Comparison of ENCODE assay signal across 9 cellular contexts in genomic region chr7:38411404-38411803, GRCh38.
A peak's percentile ranks its signal among the peaks of the same experiment; 100 is the strongest.
DNase-seq lines count a peak whose midpoint lies in the region; ATAC-seq and TF ChIP-seq lines count a peak whose summit lies in the region.
"Had no signal": no experiment of that assay in that cellular context is flagged by ENCODE, and none has a peak within 500 bp of the region (broad histone marks: within the 10 kb centered on the region; RNA-seq: fewer than 3 reads in every experiment).

No MANE protein-coding gene starts in this region.

- no peaks in the 10 kb centered on the region for H3K9me3 ChIP-seq in BE2C
- H3K9me3 ChIP-seq in CD8-positive, alpha-beta T cell (ENCODE audit: low read length): no peaks in the 10 kb centered on the region

- H3K36me3 ChIP-seq in BE2C: no peaks in the 10 kb centered on the region
- no peaks in the 10 kb centered on the region for H3K36me3 ChIP-seq in CD8-positive, alpha-beta T cell (ENCODE audit: insufficient read depth, low read length)

- H3K27me3 ChIP-seq in BE2C: no peaks in the 10 kb centered on the region
- no peaks in the 10 kb centered on the region for H3K27me3 ChIP-seq in CD8-positive, alpha-beta T cell (ENCODE audit: insufficient read depth, low read length)

- peaks cover 22% of the 10 kb centered on the region for H3K4me1 Mint-ChIP-seq in CD8-positive, alpha-beta T cell (ENCODE audit: low read depth)

- H3K36me3 Mint-ChIP-seq in CD8-positive, alpha-beta T cell: no peaks in the 10 kb centered on the region

- no peak overlapping the region for H3K4me3 ChIP-seq in BE2C (ENCODE audit: low read depth, low read length)
- no peak overlapping the region for H3K4me3 ChIP-seq in CD8-positive, alpha-beta T cell (ENCODE audit: low read depth, low read length)
- H3K4me3 ChIP-seq: skin epidermis had no signal

- H3K4me1 ChIP-seq in BE2C: no peaks in the 10 kb centered on the region
- H3K4me1 ChIP-seq in CD8-positive, alpha-beta T cell (ENCODE audit: insufficient read depth, low read length): no peaks in the 10 kb centered on the region

- no peak overlapping the region for H3K4me3 Mint-ChIP-seq in CD8-positive, alpha-beta T cell

- TF ChIP-seq CTCF in BE2C (IDR thresholded peaks at IDR 0.05; ENCODE audit: low read depth, low read length): peak; percentile 47
- TF ChIP-seq CTCF in GM13977 (IDR thresholded peaks at IDR 0.05; ENCODE audit: extremely low read depth, insufficient read depth, missing control alignments): peak; percentile 34
- TF ChIP-seq CTCF in CD8-positive, alpha-beta T cell (IDR thresholded peaks at IDR 0.05): no peak

- POLR2A ChIA-PET in CD8-positive, alpha-beta T cell (lab: Charles Lee): no interaction called here

- DNase-seq in BE2C (no peak), GM13977 (ENCODE audit: low spot score) (no peak), RKO (ENCODE audit: low spot score) (peak; percentile 8), iPS DF 4.7 (ENCODE audit: extremely low read depth, low spot score) (peak; percentile 36)
- DNase-seq in effector CD4-positive, alpha-beta T cell: no peak
- no peak for DNase-seq in CD8-positive, alpha-beta T cell

- no peak overlapping the region for H3K27ac ChIP-seq in CD8-positive, alpha-beta T cell (ENCODE audit: low read depth, low read length)
- H3K27ac ChIP-seq: skin epidermis had no signal

- H3K9me3 Mint-ChIP-seq in CD8-positive, alpha-beta T cell: no peaks in the 10 kb centered on the region

- in situ Hi-C loops in GM13977 (cut with MboI; ENCODE audit: low pct_unique_long_range_greater_than_20kb, low sequenced_read_pairs, unreplicated experiment): loop anchor here (10.0 kb wide), 1 partner anchor 253 kb away; no protein-coding TSS in a partner anchor

- peaks cover 2% of the 10 kb centered on the region for H3K27me3 Mint-ChIP-seq in CD8-positive, alpha-beta T cell (ENCODE audit: low read depth)

- ATAC-seq in HG02938 (IDR thresholded peaks at IDR 0.05; ENCODE audit: unreplicated experiment): no peak
- ATAC-seq in CD8-positive, alpha-beta T cell: no peak
- no peak for ATAC-seq in esophagus mucosa

- CTCF ChIA-PET in CD8-positive, alpha-beta T cell (lab: Charles Lee): interaction anchor here (1.2 to 1.4 kb wide), 2 partner anchors 37 to 196 kb away, joined by 3 to 4 read pairs; no protein-coding TSS in a partner anchor

- H3K27ac Mint-ChIP-seq in CD8-positive, alpha-beta T cell: no peak overlapping the region

- intact Hi-C loops in CD8-positive, alpha-beta T cell (cut with DNase I, micrococcal nuclease): no loop called here

Comparison
In these comparisons a context has a peak if more than half of its experiments do, and no peak if none do; other contexts are left out.
1. DNase-seq: peak in RKO (single experiment) and iPS DF 4.7 (single experiment); none in BE2C (single experiment), GM13977 (single experiment), effector CD4-positive, alpha-beta T cell (single experiment) and CD8-positive, alpha-beta T cell (0 of 7).